Comparison of ENCODE assay signal across 14 cellular contexts in genomic region chr16:77531741-77532140, GRCh38.
DNase-seq lines count a peak whose midpoint lies in the region; ATAC-seq, FAIRE-seq and TF ChIP-seq lines count a peak whose summit lies in the region.
"Had no signal": no experiment of that assay in that cellular context is flagged by ENCODE, and none has a peak within 500 bp of the region (broad histone marks: within the 10 kb centered on the region; RNA-seq: fewer than 3 reads in every experiment).

No MANE protein-coding gene starts in this region.

- in situ Hi-C loops in K562 (cut with MboI) (no loop called here), transverse colon (cut with MboI; ENCODE audit: low pct_ligation_motif_present in 1 of 4, low pct_unique_long_range_greater_than_20kb in 1 of 4, low sequenced_read_pairs in 3 of 4) (no loop called here)

- intact Hi-C loops in K562 (cut with micrococcal nuclease) (no loop called here), transverse colon (cut with DNase I; ENCODE audit: low total_unique reads) (no loop called here)

- no peak for FAIRE-seq in K562 (lab: Jason Lieb, UNC)

- TF ChIP-seq CTCF in K562 (IDR thresholded peaks at IDR 0.05 in 2 of 3, conservative IDR thresholded peaks at IDR 0.05 in 1 of 3; ENCODE audit: insufficient read depth in 2 of 3, low read depth in 1 of 3, low read length in 3 of 3) (no peak), transverse colon (IDR thresholded peaks at IDR 0.05) (no peak), right atrium auricular region (IDR thresholded peaks at IDR 0.05) (no peak)

- H3K4me2 ChIP-seq in K562 (ENCODE audit: insufficient read depth, low read length), result no peak overlapping the region
- H3K4me2 ChIP-seq: KMS-11 had no signal

- no peaks in the 10 kb centered on the region for H4K20me1 ChIP-seq in K562 (replicated peaks; ENCODE audit: control insufficient read depth, insufficient read depth, low read length)

- H3K27ac ChIP-seq in K562 (ENCODE audit: extremely low read depth, low read depth, low read length) (no peak overlapping the region), transverse colon (no peak overlapping the region), right atrium auricular region (no peak overlapping the region)
- H3K27ac ChIP-seq: KMS-11, SJSA1, VCaP had no signal

- no peak overlapping the region for H2AFZ ChIP-seq in K562 (ENCODE audit: low read depth, low read length)

- no peak overlapping the region for H3K9ac ChIP-seq in K562 (ENCODE audit: insufficient read depth in 1 of 2, low read depth in 2 of 2, low read length in 2 of 2)
- H3K9ac ChIP-seq: KMS-11 had no signal

- ATAC-seq in K562, result no peak
- no peak for ATAC-seq in GM18907 (IDR thresholded peaks at IDR 0.05; ENCODE audit: unreplicated experiment)

- POLR2A ChIA-PET in K562 (lab: Yijun Ruan, JAX), result no interaction called here

- H3K27me3 ChIP-seq in K562 (ENCODE audit: control insufficient read depth in 2 of 2, insufficient read depth in 2 of 2, low read length in 2 of 2) (no peaks in the 10 kb centered on the region), transverse colon (no peaks in the 10 kb centered on the region), right atrium auricular region (no peaks in the 10 kb centered on the region)
- H3K27me3 ChIP-seq: SJSA1 had no signal

- CTCF ChIA-PET in K562 (lab: Yijun Ruan, JAX; ENCODE audit: low intra/inter-chr PET ratio), result no interaction called here

- BruUV-seq in K562 (replicated peaks; lab: Mats Ljungman, UMichigan), result no TSS peak

- TF ChIP-seq EP300 in K562 (IDR thresholded peaks at IDR 0.05; ENCODE audit: low read length) (no peak), transverse colon (IDR thresholded peaks at IDR 0.05; ENCODE audit: low read depth) (no peak)

- H3K9me3 ChIP-seq in K562 (replicated peaks; ENCODE audit: control insufficient read depth, insufficient read depth, low read depth, low read length) (no peaks in the 10 kb centered on the region), transverse colon (no peaks in the 10 kb centered on the region), right atrium auricular region (no peaks in the 10 kb centered on the region)
- H3K9me3 ChIP-seq: SJSA1 had no signal

- TF ChIP-seq POLR2A in K562 (conservative IDR thresholded peaks at IDR 0.05) (no peak), transverse colon (IDR thresholded peaks at IDR 0.05) (no peak)

- H3K4me3 ChIP-seq in K562 (no peak overlapping the region), transverse colon (no peak overlapping the region), right atrium auricular region (no peak overlapping the region)
- H3K4me3 ChIP-seq: SJSA1 had no signal

- TF ChIP-seq RAD21 in K562 (CRISPR knock-in tag; conservative IDR thresholded peaks at IDR 0.05 in 1 of 2, IDR thresholded peaks at IDR 0.05 in 1 of 2), result no peak

- H3K9me1 ChIP-seq in K562 (ENCODE audit: control insufficient read depth, insufficient read depth, low read length), result no peaks in the 10 kb centered on the region

- no peaks in the 10 kb centered on the region for H3K4me1 ChIP-seq in K562 (replicated peaks in 1 of 2; ENCODE audit: control insufficient read depth in 2 of 2, insufficient read depth in 2 of 2, low read length in 2 of 2)
- no peaks in the 10 kb centered on the region for H3K4me1 ChIP-seq in transverse colon
- no peaks in the 10 kb centered on the region for H3K4me1 ChIP-seq in right atrium auricular region
- H3K4me1 ChIP-seq: SJSA1 had no signal

- H3K79me2 ChIP-seq in K562 (ENCODE audit: control insufficient read depth, insufficient read depth, low read length), result no peaks in the 10 kb centered on the region

- 0% methylated on average over 1 of the region's 1 CpG for WGBS in K562 (ENCODE audit: insufficient coverage, low coverage, missing lambda C conversion rate)
- 28 to 50% methylated on average over 1 of the region's 1 CpG for WGBS in transverse colon (ENCODE audit: low coverage in 1 of 2), 2 donors

- DNase-seq in Daoy (ENCODE audit: low read depth), result peak; percentile 66
- DNase-seq in NCI-H146 (lab: John Stamatoyannopoulos, UW), result peak; percentile 71
- DNase-seq in K562 (ENCODE audit: extremely low read depth in 1 of 4, low spot score in 3 of 4), result no peak
- DNase-seq in kidney tubule cell (ENCODE audit: low spot score), result peak; percentile 76
- no peak for DNase-seq in transverse colon
- DNase-seq in right atrium auricular region (ENCODE audit: low spot score), result no peak
- no peak for DNase-seq in NCI-H82 (lab: John Stamatoyannopoulos, UW)
- DNase-seq: activated CD8-positive, alpha-beta memory T cell treated with anti-CD3 and anti-CD28 coated beads, Interleukin-2, amount 50 U/mL, for 4 hours; COR-L47; effector CD4-positive, alpha-beta T cell had no signal

- H3K36me3 ChIP-seq in K562 (ENCODE audit: control insufficient read depth, insufficient read depth, low read length), result no peaks in the 10 kb centered on the region
- no peaks in the 10 kb centered on the region for H3K36me3 ChIP-seq in transverse colon
- H3K36me3 ChIP-seq in right atrium auricular region, result no peaks in the 10 kb centered on the region
- H3K36me3 ChIP-seq: SJSA1 had no signal

TF ChIP-seq in K562, 482 proteins besides CTCF, POLR2A, EP300 and RAD21:
- TF ChIP-seq KAT8 (IDR thresholded peaks at IDR 0.05; ENCODE audit: low read depth) (no peak), E2F1 (CRISPR knock-in tag; IDR thresholded peaks at IDR 0.05) (no peak), ATF7 (IDR thresholded peaks at IDR 0.05) (no peak), ATF3 (IDR thresholded peaks at IDR 0.05) (peak; percentile 30; the same call in 1 of the 2 replicates), ATF3 (CRISPR knock-in tag; conservative IDR thresholded peaks at IDR 0.05) (no peak)
TF ChIP-seq in K562: peak in this region for 1.

Comparison
In these comparisons a context has a peak if more than half of its experiments do, and no peak if none do; other contexts are left out.
1. DNase-seq: peak in Daoy (single experiment), NCI-H146 (single experiment) and kidney tubule cell (single experiment); none in K562 (0 of 4), transverse colon (single experiment), right atrium auricular region (single experiment) and NCI-H82 (single experiment).